1 cellular context compared by ENCODE assay signal in genomic region chr1:194858811-194859480, GRCh38.
TF ChIP-seq lines count a peak whose summit lies in the region.
"Not testable (repeated sequence)": the region's sequence is repeated elsewhere in the genome, so short reads cannot be mapped to it uniquely, and the experiment has no call there.

No MANE protein-coding gene starts in this region.

TF ChIP-seq in K562, 482 proteins besides CTCF, POLR2A, EP300 and RAD21 (continued from another document and continues in another):
- TF ChIP-seq NKRF (IDR thresholded peaks at IDR 0.05; ENCODE audit: borderline replicate concordance) (peak; percentile 86; the same call in 1 of the 2 replicates), ZBTB7A (IDR thresholded peaks at IDR 0.05; ENCODE audit: borderline replicate concordance, control insufficient read depth, low read depth, low read length) (peak; percentile 77), MAZ (CRISPR knock-in tag; conservative IDR thresholded peaks at IDR 0.05 in 1 of 2, IDR thresholded peaks at IDR 0.05 in 1 of 2) (peak; percentile 9 to 69; a peak in 3 of 4 replicates), RBBP5 (IDR thresholded peaks at IDR 0.05; ENCODE audit: borderline replicate concordance, insufficient read depth, low read length, poor library complexity, severe bottlenecking) (peak; percentile 84), AFF4 (CRISPR knock-in tag; IDR thresholded peaks at IDR 0.05) (0 out of 2 replicates have a peak, but pooled peaks have one; percentile 25), RB1 (IDR thresholded peaks at IDR 0.05; ENCODE audit: low read depth) (peak; percentile 89; the same call in 1 of the 2 replicates), ETS1 (conservative IDR thresholded peaks at IDR 0.05; ENCODE audit: control insufficient read depth, low read depth, low read length) (0 out of 2 replicates have a peak, but pooled peaks have one; percentile 53), TARDBP (IDR thresholded peaks at IDR 0.05) (0 out of 2 replicates have a peak, but pooled peaks have one; percentile 20), TEAD1 (CRISPR knock-in tag; IDR thresholded peaks at IDR 0.05) (peak in 1 of 2 experiments; percentile 76; a peak in 2 of 4 replicates), TAF1 (IDR thresholded peaks at IDR 0.05; ENCODE audit: control insufficient read depth, extremely low read depth, insufficient read depth, low read length, severe bottlenecking) (peak; percentile 16), MNT (conservative IDR thresholded peaks at IDR 0.05) (peak; percentile 58 to 78), NONO (IDR thresholded peaks at IDR 0.05; ENCODE audit: low read depth in 2 of 2, low read length in 1 of 2) (peak in 1 of 2 experiments; percentile 63; a peak in 1 of 4 replicates), YY1 (IDR thresholded peaks at IDR 0.05; ENCODE audit: borderline replicate concordance in 1 of 3, control insufficient read depth in 1 of 3, extremely low read depth in 1 of 3, insufficient read depth in 3 of 3, insufficient read length in 1 of 3, insufficient replicate concordance in 2 of 3, low read depth in 1 of 3, low read length in 2 of 3) (peak in 1 of 3 experiments; percentile 9), TGIF2 (CRISPR knock-in tag; IDR thresholded peaks at IDR 0.05) (peak; percentile 72; the same call in 1 of the 2 replicates), HMGXB4 (CRISPR knock-in tag; IDR thresholded peaks at IDR 0.05) (0 out of 2 replicates have a peak, but pooled peaks have one; percentile 38), HNRNPL (IDR thresholded peaks at IDR 0.05; ENCODE audit: low read depth, low read length) (0 out of 2 replicates have a peak, but pooled peaks have one; percentile 49), ETV5 (CRISPR knock-in tag; IDR thresholded peaks at IDR 0.05; ENCODE audit: low read depth) (0 out of 2 replicates have a peak, but pooled peaks have one; percentile 11), ZBTB17 (CRISPR knock-in tag; IDR thresholded peaks at IDR 0.05) (peak; percentile 39; the same call in 1 of the 2 replicates), DACH1 (IDR thresholded peaks at IDR 0.05; ENCODE audit: partially characterized antibody) (peak; percentile 90), TAF7 (tag; IDR thresholded peaks at IDR 0.05) (peak; percentile 39; the same call in 1 of the 2 replicates), ELF1 (tag; IDR thresholded peaks at IDR 0.05) (peak; percentile 74), TRIM28 (IDR thresholded peaks at IDR 0.05) (peak; percentile 58; the same call in 1 of the 2 replicates), ARID4B (CRISPR knock-in tag; IDR thresholded peaks at IDR 0.05) (peak; percentile 90), E2F3 (CRISPR knock-in tag; IDR thresholded peaks at IDR 0.05) (peak; percentile 93), TAF9B (IDR thresholded peaks at IDR 0.05; ENCODE audit: partially characterized antibody) (peak; percentile 14), GABPA (tag; conservative IDR thresholded peaks at IDR 0.05; ENCODE audit: low read depth) (0 out of 2 replicates have a peak, but pooled peaks have one; percentile 21), NRF1 (conservative IDR thresholded peaks at IDR 0.05 in 1 of 2, IDR thresholded peaks at IDR 0.05 in 1 of 2) (peak; percentile 75 to 83), RREB1 (CRISPR knock-in tag; IDR thresholded peaks at IDR 0.05) (peak; percentile 44; the same call in 1 of the 2 replicates), MXI1 (IDR thresholded peaks at IDR 0.05; ENCODE audit: low read depth, low read length) (0 out of 2 replicates have a peak, but pooled peaks have one; percentile 45), ATF1 (tag; IDR thresholded peaks at IDR 0.05) (0 out of 2 replicates have a peak, but pooled peaks have one; percentile 42), SAP30 (IDR thresholded peaks at IDR 0.05; ENCODE audit: borderline replicate concordance, insufficient read depth, low read depth, low read length, poor library complexity, severe bottlenecking) (peak; percentile 56)
- not testable (repeated sequence) for TF ChIP-seq ATF1 (CRISPR knock-in tag; IDR thresholded peaks at IDR 0.05)
